ENCODE assay signal across 22 cellular contexts in the genomic region with DNA sequence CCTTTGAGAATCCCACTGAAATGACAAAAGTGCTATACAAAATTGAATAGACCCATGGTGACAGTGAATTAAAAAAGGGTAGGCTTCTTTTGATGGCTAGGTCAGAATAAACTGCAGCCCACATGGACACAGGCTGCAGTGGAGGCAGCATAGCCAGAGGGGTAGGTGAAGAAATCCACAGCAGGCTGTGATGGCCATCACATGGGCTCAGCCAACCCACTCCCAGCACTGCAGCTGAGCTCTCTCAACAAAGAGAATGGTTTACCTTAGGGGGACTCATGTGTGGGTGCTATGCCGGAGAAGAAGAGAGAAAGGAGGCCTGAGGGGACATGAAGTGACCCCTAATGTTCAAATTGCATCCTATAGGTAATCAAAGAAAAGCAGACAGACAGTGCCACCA.
DNase-seq lines count a peak whose midpoint lies in the region; ATAC-seq and TF ChIP-seq lines count a peak whose summit lies in the region.
"Had no signal": no experiment of that assay in that cellular context is flagged by ENCODE, and none has a peak within 500 bp of the region (broad histone marks: within the 10 kb centered on the region; RNA-seq: fewer than 3 reads in every experiment).

No MANE protein-coding gene starts in this region.

- H4K20me1 ChIP-seq in GM23338 (replicated peaks; ENCODE audit: insufficient read depth) = no peaks in the 10 kb centered on the region

- no peaks in the 10 kb centered on the region for H3K79me2 ChIP-seq in GM23338 (replicated peaks; ENCODE audit: insufficient read depth)

- peaks cover 2% of the 10 kb centered on the region for H3K4me1 Mint-ChIP-seq in activated CD4-positive, alpha-beta T cell treated with anti-CD3 and anti-CD28 coated beads for 36 hours
- 0 out of 3 replicates have a peak, but pooled peaks cover 2% of the 10 kb centered on the region for H3K4me1 Mint-ChIP-seq in GM23338
- H3K4me1 Mint-ChIP-seq in activated CD8-positive, alpha-beta T cell treated with anti-CD3 and anti-CD28 coated beads for 36 hours (ENCODE audit: low read depth) = peaks cover 1% of the 10 kb centered on the region
- H3K4me1 Mint-ChIP-seq in activated CD4-positive, alpha-beta T cell treated with anti-CD3 and anti-CD28 coated beads, Interleukin-2, amount 10 ng/mL, durations not matched to agents 7 days and 5 days = no peaks in the 10 kb centered on the region
- H3K4me1 Mint-ChIP-seq: brain; CD8-positive, alpha-beta memory T cell; mesothelial cell of epicardium had no signal

- no peaks in the 10 kb centered on the region for H3F3A ChIP-seq in GM23338 (replicated peaks; ENCODE audit: low read depth)

- H2AFZ ChIP-seq in GM23338 (0 out of 2 replicates have a peak overlapping the region, but pooled peaks have one; percentile 20), neuron (ENCODE audit: low read depth, low read length) (peak overlapping the region; percentile 55)

- CTCF ChIA-PET in activated CD4-positive, alpha-beta T cell treated with anti-CD3 and anti-CD28 coated beads for 36 hours (lab: Charles Lee) = interaction anchor here (1.0 kb wide), 1 partner anchor 17 kb away, joined by 3 read pairs; no protein-coding TSS in a partner anchor
- CTCF ChIA-PET in activated CD8-positive, alpha-beta T cell treated with anti-CD3 and anti-CD28 coated beads for 36 hours (lab: Charles Lee) = no interaction called here
- CTCF ChIA-PET in activated CD4-positive, alpha-beta T cell treated with anti-CD3 and anti-CD28 coated beads, Interleukin-2, amount 10 ng/mL, durations not matched to agents 7 days and 5 days (lab: Charles Lee) = interaction anchor here (0.6 kb wide), 1 partner anchor 8 kb away, joined by 3 read pairs; no protein-coding TSS in a partner anchor

- no peak overlapping the region for H3K27ac Mint-ChIP-seq in activated CD4-positive, alpha-beta T cell treated with anti-CD3 and anti-CD28 coated beads for 36 hours
- H3K27ac Mint-ChIP-seq in GM23338 = no peak overlapping the region; the same call in 1 of the 2 replicates
- no peak overlapping the region for H3K27ac Mint-ChIP-seq in activated CD8-positive, alpha-beta T cell treated with anti-CD3 and anti-CD28 coated beads for 36 hours
- H3K27ac Mint-ChIP-seq in activated CD4-positive, alpha-beta T cell treated with anti-CD3 and anti-CD28 coated beads, Interleukin-2, amount 10 ng/mL, durations not matched to agents 7 days and 5 days = no peak overlapping the region
- H3K27ac Mint-ChIP-seq: brain, mesothelial cell of epicardium had no signal

- POLR2A ChIA-PET in activated CD4-positive, alpha-beta T cell treated with anti-CD3 and anti-CD28 coated beads for 36 hours (lab: Charles Lee) = no interaction called here
- POLR2A ChIA-PET in activated CD8-positive, alpha-beta T cell treated with anti-CD3 and anti-CD28 coated beads for 36 hours (lab: Charles Lee) = no interaction called here
- POLR2A ChIA-PET in activated CD4-positive, alpha-beta T cell treated with anti-CD3 and anti-CD28 coated beads, Interleukin-2, amount 10 ng/mL, durations not matched to agents 7 days and 5 days (lab: Charles Lee) = no interaction called here

- no peaks in the 10 kb centered on the region for H3K27me3 ChIP-seq in GM23338 (ENCODE audit: insufficient read depth)
- H3K27me3 ChIP-seq in neuron (ENCODE audit: insufficient read depth, low read length) = no peaks in the 10 kb centered on the region
- H3K27me3 ChIP-seq: transverse colon had no signal

- H3K4me1 ChIP-seq in GM23338 (ENCODE audit: insufficient read depth) (no peaks in the 10 kb centered on the region), neuron (ENCODE audit: insufficient read depth, low read length) (peaks cover 2% of the 10 kb centered on the region)
- H3K4me1 ChIP-seq: transverse colon had no signal

- peak; percentile 20 for DNase-seq in activated CD4-positive, alpha-beta T cell treated with anti-CD3 and anti-CD28 coated beads for 36 hours
- DNase-seq in activated CD4-positive, alpha-beta T cell treated with anti-CD3 and anti-CD28 coated beads for 48 hours = no peak
- DNase-seq in GM23338 (ENCODE audit: low spot score) (no peak), iPS-NIHi7 (ENCODE audit: extremely low spot score) (no peak), anterior cingulate cortex (lab: John Stamatoyannopoulos, UW) (no peak)
- peak; percentile 16 for DNase-seq in activated CD8-positive, alpha-beta T cell treated with anti-CD3 and anti-CD28 coated beads for 36 hours
- no peak for DNase-seq in activated CD4-positive, alpha-beta T cell treated with anti-CD3 and anti-CD28 coated beads, Interleukin-2, amount 10 ng/mL, durations not matched to agents 7 days and 5 days
- DNase-seq: activated CD8-positive, alpha-beta memory T cell treated with anti-CD3 and anti-CD28 coated beads, Interleukin-2, amount 50 U/mL, for 48 hours; CD8-positive, alpha-beta memory T cell; DMS 273 treated with DMSO at 0.1 percent for 48 hours; left ventricle myocardium superior; naive B cell; NCI-H1436; NCI-H446 treated with DMSO at 0.1 percent for 48 hours; NK-92 treated with Interleukin-12 subunit alpha and Interleukin-12 subunit beta, amount 100 ng/mL, for 24 hours; SHP77; transverse colon; WERI-Rb-1 had no signal

- ATAC-seq in activated CD4-positive, alpha-beta T cell treated with anti-CD3 and anti-CD28 coated beads for 36 hours = peak; percentile 57
- ATAC-seq in GM23338 = peak; percentile 56; the same call in 2 of the 3 replicates
- peak; percentile 47 for ATAC-seq in activated CD8-positive, alpha-beta T cell treated with anti-CD3 and anti-CD28 coated beads for 36 hours
- ATAC-seq: left ventricle myocardium superior had no signal

- H3K4me3 ChIP-seq in GM23338 (no peak overlapping the region), neuron (ENCODE audit: low read length) (no peak overlapping the region)
- H3K4me3 ChIP-seq: skin epidermis, transverse colon had no signal

- no peaks in the 10 kb centered on the region for H3K9me3 ChIP-seq in neuron (ENCODE audit: low read length)

- H3K4me2 ChIP-seq in GM23338 = no peak overlapping the region

- H3K36me3 ChIP-seq in GM23338 (ENCODE audit: insufficient read depth) (no peaks in the 10 kb centered on the region), neuron (ENCODE audit: insufficient read depth, low read length) (no peaks in the 10 kb centered on the region)
- H3K36me3 ChIP-seq: transverse colon, WERI-Rb-1 had no signal

- 0 out of 2 replicates have a peak, but pooled peaks cover 10% of the 10 kb centered on the region for H3K9me2 ChIP-seq in GM23338 (ENCODE audit: insufficient read depth)

- no peaks in the 10 kb centered on the region for H3K36me3 Mint-ChIP-seq in activated CD4-positive, alpha-beta T cell treated with anti-CD3 and anti-CD28 coated beads for 36 hours (ENCODE audit: low read depth)
- H3K36me3 Mint-ChIP-seq in GM23338 (ENCODE audit: low read depth) = no peaks in the 10 kb centered on the region
- H3K36me3 Mint-ChIP-seq in activated CD8-positive, alpha-beta T cell treated with anti-CD3 and anti-CD28 coated beads for 36 hours (ENCODE audit: low read depth) = no peaks in the 10 kb centered on the region
- no peaks in the 10 kb centered on the region for H3K36me3 Mint-ChIP-seq in activated CD4-positive, alpha-beta T cell treated with anti-CD3 and anti-CD28 coated beads, Interleukin-2, amount 10 ng/mL, durations not matched to agents 7 days and 5 days (ENCODE audit: low read depth)
- H3K36me3 Mint-ChIP-seq: brain, mesothelial cell of epicardium had no signal

- no peak overlapping the region for H3K4me3 Mint-ChIP-seq in activated CD4-positive, alpha-beta T cell treated with anti-CD3 and anti-CD28 coated beads for 36 hours
- no peak overlapping the region for H3K4me3 Mint-ChIP-seq in GM23338
- no peak overlapping the region for H3K4me3 Mint-ChIP-seq in activated CD8-positive, alpha-beta T cell treated with anti-CD3 and anti-CD28 coated beads for 36 hours
- H3K4me3 Mint-ChIP-seq in activated CD4-positive, alpha-beta T cell treated with anti-CD3 and anti-CD28 coated beads, Interleukin-2, amount 10 ng/mL, durations not matched to agents 7 days and 5 days = no peak overlapping the region
- H3K4me3 Mint-ChIP-seq: brain; CD8-positive, alpha-beta memory T cell; mesothelial cell of epicardium had no signal

- H3K27me3 Mint-ChIP-seq in activated CD4-positive, alpha-beta T cell treated with anti-CD3 and anti-CD28 coated beads for 36 hours = no peaks in the 10 kb centered on the region
- no peaks in the 10 kb centered on the region for H3K27me3 Mint-ChIP-seq in GM23338 (ENCODE audit: insufficient read depth, low read depth, poor library complexity)
- no peaks in the 10 kb centered on the region for H3K27me3 Mint-ChIP-seq in activated CD8-positive, alpha-beta T cell treated with anti-CD3 and anti-CD28 coated beads for 36 hours
- H3K27me3 Mint-ChIP-seq in activated CD4-positive, alpha-beta T cell treated with anti-CD3 and anti-CD28 coated beads, Interleukin-2, amount 10 ng/mL, durations not matched to agents 7 days and 5 days = no peaks in the 10 kb centered on the region
- H3K27me3 Mint-ChIP-seq: brain; CD8-positive, alpha-beta memory T cell; naive B cell had no signal

- no peak for TF ChIP-seq CTCF in GM23338 (conservative IDR thresholded peaks at IDR 0.05; ENCODE audit: low read depth in 2 of 2)
- TF ChIP-seq CTCF in activated CD8-positive, alpha-beta T cell treated with anti-CD3 and anti-CD28 coated beads for 36 hours (IDR thresholded peaks at IDR 0.05) = no peak

- no peaks in the 10 kb centered on the region for H3K9me3 Mint-ChIP-seq in activated CD4-positive, alpha-beta T cell treated with anti-CD3 and anti-CD28 coated beads for 36 hours (ENCODE audit: low read depth)
- no peaks in the 10 kb centered on the region for H3K9me3 Mint-ChIP-seq in GM23338
- H3K9me3 Mint-ChIP-seq in activated CD8-positive, alpha-beta T cell treated with anti-CD3 and anti-CD28 coated beads for 36 hours = no peaks in the 10 kb centered on the region
- no peaks in the 10 kb centered on the region for H3K9me3 Mint-ChIP-seq in activated CD4-positive, alpha-beta T cell treated with anti-CD3 and anti-CD28 coated beads, Interleukin-2, amount 10 ng/mL, durations not matched to agents 7 days and 5 days
- H3K9me3 Mint-ChIP-seq: naive B cell had no signal

- intact Hi-C loops in activated CD4-positive, alpha-beta T cell treated with anti-CD3 and anti-CD28 coated beads for 36 hours (cut with DNase I, micrococcal nuclease) = no loop called here
- intact Hi-C loops in activated CD8-positive, alpha-beta T cell treated with anti-CD3 and anti-CD28 coated beads for 36 hours (cut with micrococcal nuclease) = no loop called here

- no peak overlapping the region for H3K27ac ChIP-seq in GM23338 (ENCODE audit: low read depth)
- H3K27ac ChIP-seq: skin epidermis, transverse colon, WERI-Rb-1 had no signal

Comparison
In these comparisons a context has a peak if more than half of its experiments do, and no peak if none do; other contexts are left out.
1. DNase-seq: peak in activated CD4-positive, alpha-beta T cell treated with anti-CD3 and anti-CD28 coated beads for 36 hours (single experiment) and activated CD8-positive, alpha-beta T cell treated with anti-CD3 and anti-CD28 coated beads for 36 hours (single experiment); none in activated CD4-positive, alpha-beta T cell treated with anti-CD3 and anti-CD28 coated beads for 48 hours (single experiment), GM23338 (single experiment), iPS-NIHi7 (single experiment), anterior cingulate cortex (0 of 58) and activated CD4-positive, alpha-beta T cell treated with anti-CD3 and anti-CD28 coated beads, Interleukin-2, amount 10 ng/mL, durations not matched to agents 7 days and 5 days (single experiment).
2. Peak in every context shown above with its lines, with median percentiles within 50 percentile points of each other: ATAC-seq.